Comparison of ENCODE assay signal across 24 cellular contexts in the genomic region with DNA sequence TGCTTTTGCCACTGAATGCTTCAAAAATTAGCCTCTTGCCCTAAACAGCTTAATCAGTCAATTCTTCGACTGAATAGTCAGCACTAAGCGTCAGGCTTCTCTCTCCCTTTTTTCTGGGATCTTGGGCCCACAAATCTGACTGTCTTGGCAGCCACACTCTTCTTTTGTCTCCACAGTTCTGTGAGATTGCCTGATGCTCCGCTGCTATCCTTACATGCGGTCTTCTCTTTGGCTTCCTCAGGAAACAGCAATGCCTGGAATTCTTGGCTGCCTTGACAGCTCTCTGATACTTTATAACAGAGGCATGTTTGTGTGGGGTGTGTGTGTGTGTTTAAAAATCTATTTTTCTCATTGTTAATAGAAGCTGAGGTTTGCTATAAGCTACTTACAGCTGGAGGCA. TPM values are rescaled to one million over a fixed set of nuclear protein-coding genes. Genes with fewer than 3 reads are reported as not detected.
DNase-seq lines count a peak whose midpoint lies in the region; ATAC-seq and TF ChIP-seq lines count a peak whose summit lies in the region.
"Had no signal": no experiment of that assay in that cellular context is flagged by ENCODE, and none has a peak within 500 bp of the region (broad histone marks: within the 10 kb centered on the region; RNA-seq: fewer than 3 reads in every experiment).

No MANE protein-coding gene starts in this region.

- CTCF ChIA-PET in AG04450 (lab: Charles Lee) (interaction anchor here (1.3 kb wide), 1 partner anchor 8 kb away, joined by 8 read pairs; no protein-coding TSS in a partner anchor), IMR-90 (lab: Yijun Ruan, JAX) (interaction anchor here (0.7 kb wide), 1 partner anchor 37 kb away, joined by 4 read pairs; no protein-coding TSS in a partner anchor)

- H3K9me3 Mint-ChIP-seq in endothelial cell (ENCODE audit: unreplicated experiment), result no peaks in the 10 kb centered on the region
- H3K9me3 Mint-ChIP-seq: central memory CD8-positive, alpha-beta T cell had no signal

- TF ChIP-seq CTCF in AG04450 (IDR thresholded peaks at IDR 0.05; ENCODE audit: low read depth, low read length), result no peak
- TF ChIP-seq CTCF in IMR-90 (conservative IDR thresholded peaks at IDR 0.05; ENCODE audit: low read depth, low read length), result no peak
- no peak for TF ChIP-seq CTCF in endothelial cell (IDR thresholded peaks at IDR 0.05; ENCODE audit: unreplicated experiment)
- TF ChIP-seq CTCF in GM13976 (IDR thresholded peaks at IDR 0.05; ENCODE audit: borderline replicate concordance, control extremely low read depth, extremely low read depth, insufficient read depth, missing control alignments), result no peak

- H3K27ac ChIP-seq in AG04450 (ENCODE audit: low read depth, low read length) (no peak overlapping the region), IMR-90 (ENCODE audit: insufficient read depth, low read length) (no peak overlapping the region; the same call in 1 of the 2 replicates)
- H3K27ac ChIP-seq: A549, C4-2B, left lung had no signal

- no peaks in the 10 kb centered on the region for H3K27me3 ChIP-seq in AG04450 (ENCODE audit: control insufficient read depth, insufficient read depth, low read length)
- no peaks in the 10 kb centered on the region for H3K27me3 ChIP-seq in IMR-90 (ENCODE audit: control insufficient read depth, insufficient read depth, low read length)
- H3K27me3 ChIP-seq: heart left ventricle, left lung had no signal

- H3K4me1 ChIP-seq in IMR-90 (ENCODE audit: control insufficient read depth, insufficient read depth, low read length), result peaks cover 3% of the 10 kb centered on the region
- H3K4me1 ChIP-seq: A549, left lung had no signal

- TF ChIP-seq POLR2A in IMR-90 (IDR thresholded peaks at IDR 0.05; ENCODE audit: low read depth, low read length), result no peak

- dilution Hi-C loops in IMR-90 (cut with HindIII; ENCODE audit: low sequenced_read_pairs, unreplicated experiment), result no loop called here

- no peak overlapping the region for H2AK5ac ChIP-seq in IMR-90 (ENCODE audit: low read depth, low read length)

- no peak overlapping the region for H3K4ac ChIP-seq in IMR-90 (ENCODE audit: low read depth, low read length)

- H2BK5ac ChIP-seq in IMR-90 (ENCODE audit: low read depth, low read length, poor library complexity, severe bottlenecking), result no peak overlapping the region

- H3K9me3 ChIP-seq in AG04450 (ENCODE audit: control insufficient read depth, insufficient read depth, low read length) (no peaks in the 10 kb centered on the region), IMR-90 (ENCODE audit: control insufficient read depth, insufficient read depth, low read length) (no peaks in the 10 kb centered on the region)
- H3K9me3 ChIP-seq: A549, heart left ventricle, left lung, mucosa of descending colon had no signal

- no peaks in the 10 kb centered on the region; the same call in 1 of the 2 replicates for H3K9me1 ChIP-seq in IMR-90 (ENCODE audit: insufficient read depth, low read length)

- no peak overlapping the region for H4K5ac ChIP-seq in IMR-90 (ENCODE audit: low read depth, low read length)

- peaks cover 5% of the 10 kb centered on the region for H3K4me1 Mint-ChIP-seq in endothelial cell (ENCODE audit: unreplicated experiment)
- H3K4me1 Mint-ChIP-seq: central memory CD8-positive, alpha-beta T cell had no signal

- no peak overlapping the region for H3K18ac ChIP-seq in IMR-90 (ENCODE audit: low read depth, low read length)

- BruUV-seq in IMR-90 (replicated peaks; lab: Mats Ljungman, UMichigan), result no TSS peak

- H4K8ac ChIP-seq in IMR-90 (ENCODE audit: low read depth in 2 of 2, low read length in 2 of 2), result no peak overlapping the region

- H3K27me3 Mint-ChIP-seq in endothelial cell (ENCODE audit: unreplicated experiment), result peaks cover 1% of the 10 kb centered on the region
- H3K27me3 Mint-ChIP-seq: central memory CD8-positive, alpha-beta T cell had no signal

- no peak overlapping the region for H3K14ac ChIP-seq in IMR-90 (replicated peaks; ENCODE audit: low read depth, low read length)

- H2BK15ac ChIP-seq in IMR-90 (ENCODE audit: low read depth, low read length), result no peak overlapping the region

- peak; percentile 30 for DNase-seq in AG04450 (ENCODE audit: low read depth, low spot score)
- DNase-seq in IMR-90, result peak; percentile 76
- DNase-seq in endothelial cell (ENCODE audit: low spot score), result no peak
- DNase-seq in myocyte (ENCODE audit: low read depth), result peak; percentile 68
- no peak for DNase-seq in GDM1 (lab: John Stamatoyannopoulos, UW)
- no peak for DNase-seq in GM13976 (ENCODE audit: low spot score)
- DNase-seq in germinal center (ENCODE audit: low spot score), result no peak
- no peak for DNase-seq in SW480 (ENCODE audit: low spot score)
- DNase-seq: activated CD4-positive, alpha-beta T cell treated with anti-CD3 and anti-CD28 coated beads for 4 hours; activated effector memory CD4-positive, alpha-beta T cell treated with Interleukin-2 at 50 U/mL for 16 hours; GOT3; heart left ventricle; left lung; mucosa of descending colon; NCI-H1694 treated with DMSO at 0.1 percent for 48 hours; NCI-H774; SHP77; stimulated activated CD4-positive, alpha-beta T cell treated with anti-CD3 and anti-CD28 coated beads, Interleukin-12 subunit alpha, Interleukin-12 subunit beta, amount 100 ng/mL, for 4 hours; stimulated activated CD8-positive, alpha-beta memory T cell treated with anti-CD3 and anti-CD28 coated beads, Interleukin-4, amount 100 ng/mL, for 48 hours; SW 1271 had no signal

- peaks cover 8% of the 10 kb centered on the region for H3K36me3 Mint-ChIP-seq in endothelial cell (ENCODE audit: low read depth, unreplicated experiment)

- no peak overlapping the region for H3K56ac ChIP-seq in IMR-90 (ENCODE audit: extremely low read depth, insufficient read depth, low read length)

- peak overlapping the region; percentile 17 for H3K27ac Mint-ChIP-seq in endothelial cell (ENCODE audit: unreplicated experiment)

- H2AK9ac ChIP-seq in IMR-90 (replicated peaks; ENCODE audit: low read depth, low read length, poor library complexity), result no peak overlapping the region

- peaks cover 10% of the 10 kb centered on the region for H3K36me3 ChIP-seq in IMR-90 (ENCODE audit: control insufficient read depth, insufficient read depth, low read length)

- no peak overlapping the region for H3K23ac ChIP-seq in IMR-90 (ENCODE audit: low read depth, low read length)

- intact Hi-C loops in IMR-90 (cut with micrococcal nuclease), result no loop called here

- no peaks in the 10 kb centered on the region for H3K79me1 ChIP-seq in IMR-90 (ENCODE audit: low read depth in 1 of 2, low read length in 2 of 2)

- no peak overlapping the region for H3K9ac ChIP-seq in IMR-90 (ENCODE audit: low read depth, low read length)

- 29% methylated on average over 1 of the region's 4 CpGs; no CpG with 5 or more reads in 1 of the 2 experiments for WGBS in IMR-90 (ENCODE audit: extremely low coverage in 2 of 2, insufficient read length in 1 of 2), 2 experiments

- TF ChIP-seq RAD21 in IMR-90 (IDR thresholded peaks at IDR 0.05; ENCODE audit: low read length), result no peak

- POLR2A ChIA-PET in AG04450 (lab: Yijun Ruan, JAX), result no interaction called here
- POLR2A ChIA-PET in IMR-90 (lab: Charles Lee; ENCODE audit: unreplicated experiment), result no interaction called here

- no peak overlapping the region for H2AFZ ChIP-seq in IMR-90 (replicated peaks; ENCODE audit: low read length, poor library complexity)

- H3K4me3 Mint-ChIP-seq in endothelial cell (ENCODE audit: unreplicated experiment), result no peak overlapping the region
- H3K4me3 Mint-ChIP-seq: central memory CD8-positive, alpha-beta T cell had no signal

- no peak overlapping the region for H2BK120ac ChIP-seq in IMR-90 (ENCODE audit: low read depth, low read length)

- no peak overlapping the region for H3K4me2 ChIP-seq in IMR-90 (ENCODE audit: low read depth, low read length)
- H3K4me2 ChIP-seq: A549 had no signal

- no peaks in the 10 kb centered on the region for H4K20me1 ChIP-seq in IMR-90 (ENCODE audit: insufficient read depth, low read length)

- in situ Hi-C loops in IMR-90 (cut with MboI; ENCODE audit: low sequenced_read_pairs) (no loop called here), GM13976 (cut with MboI; ENCODE audit: low sequenced_read_pairs, unreplicated experiment) (no loop called here)

- H4K91ac ChIP-seq in IMR-90 (ENCODE audit: insufficient read depth, low read depth, low read length), result no peak overlapping the region

- ATAC-seq in IMR-90 (ENCODE audit: low read depth), result peak; percentile 88
- ATAC-seq: A549, esophagus mucosa, left lung, mucosa of descending colon had no signal

- H3K4me3 ChIP-seq in AG04450 (ENCODE audit: low read depth, low read length), result no peak overlapping the region
- no peak overlapping the region for H3K4me3 ChIP-seq in IMR-90 (ENCODE audit: insufficient read depth, low read depth, low read length)
- H3K4me3 ChIP-seq: A549, heart left ventricle, left lung, mucosa of descending colon had no signal

- no peak overlapping the region for H2BK20ac ChIP-seq in IMR-90 (ENCODE audit: low read depth, low read length)

TF ChIP-seq in IMR-90, 13 proteins besides CTCF, POLR2A, EP300 and RAD21 (continues in another document):
- TF ChIP-seq, protein P1, sequence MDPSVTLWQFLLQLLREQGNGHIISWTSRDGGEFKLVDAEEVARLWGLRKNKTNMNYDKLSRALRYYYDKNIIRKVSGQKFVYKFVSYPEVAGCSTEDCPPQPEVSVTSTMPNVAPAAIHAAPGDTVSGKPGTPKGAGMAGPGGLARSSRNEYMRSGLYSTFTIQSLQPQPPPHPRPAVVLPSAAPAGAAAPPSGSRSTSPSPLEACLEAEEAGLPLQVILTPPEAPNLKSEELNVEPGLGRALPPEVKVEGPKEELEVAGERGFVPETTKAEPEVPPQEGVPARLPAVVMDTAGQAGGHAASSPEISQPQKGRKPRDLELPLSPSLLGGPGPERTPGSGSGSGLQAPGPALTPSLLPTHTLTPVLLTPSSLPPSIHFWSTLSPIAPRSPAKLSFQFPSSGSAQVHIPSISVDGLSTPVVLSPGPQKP (IDR thresholded peaks at IDR 0.05; ENCODE audit: borderline replicate concordance, low read depth, low read length), result no peak
- TF ChIP-seq MAZ (IDR thresholded peaks at IDR 0.05; ENCODE audit: borderline replicate concordance, low read depth, low read length) (no peak), CEBPB (IDR thresholded peaks at IDR 0.05; ENCODE audit: low read depth, low read length) (no peak), BHLHE40 (IDR thresholded peaks at IDR 0.05; ENCODE audit: low read depth, low read length) (no peak), RCOR1 (IDR thresholded peaks at IDR 0.05; ENCODE audit: insufficient replicate concordance, low read length) (no peak)

RNA-seq across cellular contexts. Expression of a gene that starts 32.7 kb away (rescaled TPM):
- 39.2 and 47.6 TPM in 2 replicates for polyA plus RNA-seq in AG04450 (2011; rRNA removed)
- 26.3 and 27.8 TPM in 2 replicates for polyA minus RNA-seq in AG04450 (2011; rRNA and poly(A)+ RNA removed)
- total RNA-seq in IMR-90 (2012; rRNA removed), result 34.4 and 50.8 TPM in 2 replicates
- 24.8 and 29.7 TPM in 2 replicates for polyA plus RNA-seq in IMR-90 (2012; rRNA removed)
- 3.4 and 5.0 TPM in 2 replicates for polyA plus RNA-seq in IMR-90 (2012; cell fraction: cytosol; rRNA removed)
- polyA plus RNA-seq in IMR-90 (2012; cell fraction: nucleus; rRNA removed; ENCODE audit: low replicate concordance), result 13.8 and 60.4 TPM in 2 replicates
- 43.8 TPM for total RNA-seq in endothelial cell (ENCODE audit: unreplicated experiment)
- total RNA-seq in myocyte, result 63.0 and 64.9 TPM in 2 replicates
- 28.2 TPM for polyA plus RNA-seq in myocyte (2012)

Comparison
In these comparisons a context has a peak if more than half of its experiments do, and no peak if none do; other contexts are left out.
1. DNase-seq: peak in AG04450 (single experiment), IMR-90 (single experiment) and myocyte (single experiment); none in endothelial cell (single experiment), GDM1 (single experiment), GM13976 (single experiment), germinal center (single experiment) and SW480 (single experiment).